1 cellular context compared by ENCODE assay signal in the genomic region with DNA sequence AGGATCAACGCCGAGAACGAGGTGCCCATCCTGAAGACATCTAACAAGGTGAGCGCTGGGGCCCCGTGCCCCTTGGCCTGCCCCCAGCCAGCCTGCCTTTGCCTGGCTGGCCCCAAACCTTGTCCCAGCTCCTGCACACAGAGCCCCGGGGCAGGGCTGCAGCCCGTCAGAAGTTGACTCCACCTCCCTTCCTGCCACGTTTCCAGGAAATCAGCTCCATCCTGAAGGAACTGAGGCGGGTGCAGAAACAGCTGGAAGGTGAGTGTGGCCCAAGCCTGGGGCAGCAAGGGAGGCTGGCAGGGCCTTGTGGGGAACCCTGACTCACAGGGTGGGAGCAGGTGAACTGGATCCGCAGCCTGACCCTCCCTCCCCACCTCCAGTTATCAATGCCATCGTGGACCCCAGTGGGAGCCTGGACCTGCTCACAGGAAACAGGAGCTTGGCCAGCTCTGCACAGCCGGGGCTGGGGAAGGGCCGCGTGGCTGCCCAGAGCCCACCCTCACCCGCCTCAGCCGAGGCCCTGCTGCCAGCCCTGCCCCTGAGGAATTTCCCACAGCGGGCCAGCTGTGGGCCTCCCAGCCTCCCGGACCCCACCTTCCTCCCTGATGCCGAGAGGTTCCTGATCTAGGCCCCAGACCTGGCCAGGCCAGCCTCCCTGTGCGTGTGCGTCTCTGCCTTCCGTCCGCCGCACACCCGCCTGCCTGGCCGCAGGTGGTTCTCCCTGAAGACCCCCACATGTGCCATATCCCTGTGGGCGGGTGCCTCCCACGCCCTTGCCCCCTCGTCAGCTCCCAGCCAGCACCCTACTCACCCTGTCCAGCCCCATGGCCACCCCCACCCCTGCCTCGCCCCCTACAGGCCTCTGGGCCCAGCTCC.
TF ChIP-seq lines count a peak whose summit lies in the region.

No MANE protein-coding gene starts in this region.

TF ChIP-seq in IMR-90, 13 proteins besides CTCF, POLR2A, EP300 and RAD21 (continued from another document):
- TF ChIP-seq, protein P1, sequence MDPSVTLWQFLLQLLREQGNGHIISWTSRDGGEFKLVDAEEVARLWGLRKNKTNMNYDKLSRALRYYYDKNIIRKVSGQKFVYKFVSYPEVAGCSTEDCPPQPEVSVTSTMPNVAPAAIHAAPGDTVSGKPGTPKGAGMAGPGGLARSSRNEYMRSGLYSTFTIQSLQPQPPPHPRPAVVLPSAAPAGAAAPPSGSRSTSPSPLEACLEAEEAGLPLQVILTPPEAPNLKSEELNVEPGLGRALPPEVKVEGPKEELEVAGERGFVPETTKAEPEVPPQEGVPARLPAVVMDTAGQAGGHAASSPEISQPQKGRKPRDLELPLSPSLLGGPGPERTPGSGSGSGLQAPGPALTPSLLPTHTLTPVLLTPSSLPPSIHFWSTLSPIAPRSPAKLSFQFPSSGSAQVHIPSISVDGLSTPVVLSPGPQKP (IDR thresholded peaks at IDR 0.05; ENCODE audit: borderline replicate concordance, low read depth, low read length) = no peak
- TF ChIP-seq, protein P2, sequence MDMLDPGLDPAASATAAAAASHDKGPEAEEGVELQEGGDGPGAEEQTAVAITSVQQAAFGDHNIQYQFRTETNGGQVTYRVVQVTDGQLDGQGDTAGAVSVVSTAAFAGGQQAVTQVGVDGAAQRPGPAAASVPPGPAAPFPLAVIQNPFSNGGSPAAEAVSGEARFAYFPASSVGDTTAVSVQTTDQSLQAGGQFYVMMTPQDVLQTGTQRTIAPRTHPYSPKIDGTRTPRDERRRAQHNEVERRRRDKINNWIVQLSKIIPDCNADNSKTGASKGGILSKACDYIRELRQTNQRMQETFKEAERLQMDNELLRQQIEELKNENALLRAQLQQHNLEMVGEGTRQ (IDR thresholded peaks at IDR 0.05; ENCODE audit: low read depth, low read length) = no peak
- TF ChIP-seq CHD1 (IDR thresholded peaks at IDR 0.05; ENCODE audit: low read depth, low read length) = no peak
- no peak for TF ChIP-seq MAZ (IDR thresholded peaks at IDR 0.05; ENCODE audit: borderline replicate concordance, low read depth, low read length)
- TF ChIP-seq MXI1 (IDR thresholded peaks at IDR 0.05; ENCODE audit: borderline replicate concordance, low read depth, low read length) = no peak
- no peak for TF ChIP-seq MAFK (IDR thresholded peaks at IDR 0.05; ENCODE audit: low read depth, low read length)
- no peak for TF ChIP-seq BHLHE40 (IDR thresholded peaks at IDR 0.05; ENCODE audit: low read depth, low read length)
- TF ChIP-seq RFX5 (IDR thresholded peaks at IDR 0.05; ENCODE audit: low read depth, low read length) = no peak
- TF ChIP-seq FOS (IDR thresholded peaks at IDR 0.05; ENCODE audit: low read depth, low read length) = no peak
- no peak for TF ChIP-seq SMC3 (IDR thresholded peaks at IDR 0.05; ENCODE audit: low read depth, low read length)
- TF ChIP-seq NFE2L2 (IDR thresholded peaks at IDR 0.05; ENCODE audit: low read depth, low read length) = no peak
- no peak for TF ChIP-seq RCOR1 (IDR thresholded peaks at IDR 0.05; ENCODE audit: insufficient replicate concordance, low read length)
